ENCODE assay signal across 31 cellular contexts in the genomic region with DNA sequence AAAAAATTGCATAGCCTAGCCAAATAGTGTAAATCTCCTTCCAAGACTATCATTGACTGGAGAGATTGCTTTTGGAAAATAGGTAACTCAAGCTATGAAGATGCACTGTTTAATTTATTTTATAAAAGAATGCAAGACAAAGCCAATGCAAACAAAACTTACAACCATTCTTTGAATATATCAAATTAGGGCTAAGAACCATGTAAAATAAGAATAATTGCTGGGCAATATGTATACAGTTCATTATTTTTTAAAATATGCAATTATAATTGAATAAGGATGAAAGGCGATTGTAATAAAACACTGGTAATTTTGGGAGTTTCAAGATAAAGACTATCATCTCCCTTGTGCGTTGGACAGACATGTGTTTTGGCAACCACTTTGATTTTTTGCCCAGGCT.
"Had no signal": no experiment of that assay in that cellular context is flagged by ENCODE, and none has a peak within 500 bp of the region (broad histone marks: within the 10 kb centered on the region; RNA-seq: fewer than 3 reads in every experiment).

No MANE protein-coding gene starts in this region.

- ATAC-seq: activated CD8-positive, alpha-beta T cell treated with anti-CD3 and anti-CD28 coated beads for 36 hours; activated naive CD4-positive, alpha-beta T cell treated with anti-CD3 and anti-CD28 coated beads, Interleukin-2, amount 50 U/mL, for 72 hours; activated T-cell treated with anti-CD3 and anti-CD28 coated beads, Interleukin-2, amount 50 U/mL, for 4 hours; activated T-cell treated with anti-CD3 and anti-CD28 coated beads, Interleukin-2, amount 50 U/mL, for 72 hours; activated T-helper 17 cell treated with anti-CD3 and anti-CD28 coated beads, Interleukin-2, amount 50 U/mL, for 72 hours; body of pancreas had no signal

- H3K36me3 ChIP-seq: adrenal gland, brain microvascular endothelial cell, breast epithelium had no signal

- H3K27me3 ChIP-seq: adrenal gland, body of pancreas, brain microvascular endothelial cell, breast epithelium had no signal

- H3K4me1 ChIP-seq: adrenal gland, body of pancreas, breast epithelium had no signal

- H3K27ac ChIP-seq: adrenal gland, body of pancreas, brain microvascular endothelial cell, breast epithelium, VCaP had no signal

- H3K4me3 ChIP-seq: adrenal gland, body of pancreas, breast epithelium had no signal

- DNase-seq: activated B cell treated with CpG ODN at 0.5 μM for 24 hours; activated CD4-positive, alpha-beta memory T cell treated with anti-CD3 and anti-CD28 coated beads for 36 hours; activated CD4-positive, alpha-beta T cell treated with anti-CD3 and anti-CD28 coated beads for 4 hours; activated CD4-positive, alpha-beta T cell treated with anti-CD3 and anti-CD28 coated beads, Interleukin-2, amount 10 ng/mL, durations not matched to agents 24 days and 14 days; activated CD4-positive, alpha-beta T cell treated with anti-CD3 and anti-CD28 coated beads, Interleukin-2, amount 50 U/mL, for 1 hour; activated CD4-positive, alpha-beta T cell treated with anti-CD3 and anti-CD28 coated beads, Interleukin-2, amount 50 U/mL, for 4 hours; activated CD4-positive, CD25-positive, alpha-beta regulatory T cell treated with anti-CD3 and anti-CD28 coated beads, Interleukin-2, amount 50 U/mL, for 72 hours; activated CD8-positive, alpha-beta memory T cell treated with anti-CD3 and anti-CD28 coated beads, Interleukin-2, amount 50 U/mL, for 4 hours; activated CD8-positive, alpha-beta T cell treated with anti-CD3 and anti-CD28 coated beads for 36 hours; activated effector memory CD4-positive, alpha-beta T cell treated with anti-CD3 and anti-CD28 coated beads, Interleukin-2, amount 50 U/mL, for 16 hours; activated gamma-delta T cell treated with Interleukin-2 at 50 U/mL for 16 hours; activated naive CD4-positive, alpha-beta T cell; activated naive CD4-positive, alpha-beta T cell treated with anti-CD3 and anti-CD28 coated beads for 36 hours; activated naive CD4-positive, alpha-beta T cell treated with anti-CD3 and anti-CD28 coated beads, Interleukin-2, amount 50 U/mL, for 16 hours; activated naive CD8-positive, alpha-beta T cell treated with anti-CD3 and anti-CD28 coated beads for 36 hours; activated T-cell treated with anti-CD3 and anti-CD28 coated beads for 4 hours; activated T-cell treated with anti-CD3 and anti-CD28 coated beads, Interleukin-2, amount 50 U/mL, for 1 hour; activated T-cell treated with anti-CD3 and anti-CD28 coated beads, Interleukin-2, amount 50 U/mL, for 4 hours; activated T-cell treated with anti-CD3 and anti-CD28 coated beads, Interleukin-2, amount 50 U/mL, for 72 hours; adrenal gland; amniotic stem cell; aorta; body of pancreas; brain microvascular endothelial cell; central memory CD4-positive, alpha-beta T cell; T-helper 2 cell; T-helper 9 cell had no signal

- H3K9me3 ChIP-seq: adrenal gland, body of pancreas, breast epithelium had no signal
